1 cellular context compared by ENCODE assay signal in the genomic region with DNA sequence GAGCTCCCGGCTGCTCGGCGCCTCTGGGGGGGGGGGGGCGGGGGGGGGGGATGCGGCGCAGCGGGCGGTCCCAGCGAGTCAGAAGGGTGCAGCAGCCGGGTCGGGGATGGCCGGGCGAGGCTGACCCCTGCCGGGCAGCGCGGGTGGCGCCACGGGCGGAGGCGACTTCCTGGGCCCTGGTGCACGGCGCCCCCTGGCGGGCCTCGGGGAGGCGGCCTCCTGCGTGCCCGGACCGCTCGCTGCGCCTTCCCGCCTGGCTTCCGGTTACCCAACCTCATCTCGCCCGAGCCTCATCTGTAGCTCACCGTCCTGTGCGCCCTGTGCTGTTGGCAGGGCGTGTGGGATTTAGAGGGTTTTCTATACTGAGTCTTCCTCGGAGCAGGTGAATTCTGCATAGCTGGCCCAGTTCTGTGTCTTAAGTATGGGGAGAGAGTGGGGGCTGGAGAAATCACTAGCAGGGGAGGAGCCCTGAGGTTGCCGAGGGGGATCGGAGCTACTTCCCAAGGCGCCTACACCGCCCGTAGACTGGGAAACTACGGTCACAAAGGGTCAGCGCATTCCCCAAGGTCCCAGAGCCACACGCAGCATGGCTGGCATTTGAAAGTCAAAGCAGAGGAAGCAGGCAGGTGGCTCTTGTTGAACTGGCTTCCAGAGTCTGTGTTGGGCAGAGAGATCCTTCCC.
TF ChIP-seq lines count a peak whose summit lies in the region.

No MANE protein-coding gene starts in this region.

TF ChIP-seq in GM12878, 131 proteins besides CTCF, POLR2A, EP300 and RAD21 (continued from another document and continues in another):
- TF ChIP-seq ZBTB4 (CRISPR knock-in tag; IDR thresholded peaks at IDR 0.05) (no peak), NBN (IDR thresholded peaks at IDR 0.05) (peak; percentile 35; the same call in 1 of the 2 replicates), CHD1 (IDR thresholded peaks at IDR 0.05; ENCODE audit: low read depth, low read length) (no peak), LARP7 (IDR thresholded peaks at IDR 0.05) (peak; percentile 96), IKZF1 (conservative IDR thresholded peaks at IDR 0.05) (peak; percentile 76), JUNB (IDR thresholded peaks at IDR 0.05) (no peak), NFYA (IDR thresholded peaks at IDR 0.05; ENCODE audit: borderline replicate concordance, low read depth, low read length) (no peak), FOXM1 (IDR thresholded peaks at IDR 0.05; ENCODE audit: low read depth, low read length) (peak; percentile 46; the same call in 1 of the 2 replicates), MEF2A (IDR thresholded peaks at IDR 0.05; ENCODE audit: insufficient read depth, low read depth, low read length) (no peak), USF2 (IDR thresholded peaks at IDR 0.05; ENCODE audit: borderline replicate concordance, low read depth, low read length) (no peak), YBX1 (IDR thresholded peaks at IDR 0.05) (no peak), TBL1XR1 (IDR thresholded peaks at IDR 0.05; ENCODE audit: low read depth, low read length) (no peak), YY1 (IDR thresholded peaks at IDR 0.05; ENCODE audit: low read depth, low read length) (peak; percentile 86), ZNF384 (IDR thresholded peaks at IDR 0.05; ENCODE audit: borderline replicate concordance, low read depth, low read length) (no peak), TCF3 (IDR thresholded peaks at IDR 0.05; ENCODE audit: borderline replicate concordance, insufficient read depth, low read depth, low read length) (peak; percentile 58; the same call in 1 of the 2 replicates), ELK1 (IDR thresholded peaks at IDR 0.05; ENCODE audit: low read depth, low read length) (peak; percentile 72), NKRF (conservative IDR thresholded peaks at IDR 0.05) (0 out of 2 replicates have a peak, but pooled peaks have one; percentile 46), FOXK2 (IDR thresholded peaks at IDR 0.05) (no peak), ZNF24 (IDR thresholded peaks at IDR 0.05) (peak; percentile 79), MAX (IDR thresholded peaks at IDR 0.05; ENCODE audit: low read depth, low read length) (no peak), SKIL (IDR thresholded peaks at IDR 0.05; ENCODE audit: low read depth, poor library complexity, severe bottlenecking) (no peak), ZBTB11 (CRISPR knock-in tag; IDR thresholded peaks at IDR 0.05) (no peak), ZZZ3 (IDR thresholded peaks at IDR 0.05; ENCODE audit: control insufficient read depth, insufficient read length, low read depth) (no peak), STAT1 (conservative IDR thresholded peaks at IDR 0.05) (no peak), ZNF207 (IDR thresholded peaks at IDR 0.05; ENCODE audit: borderline replicate concordance) (peak; percentile 72; the same call in 1 of the 2 replicates), ZNF217 (IDR thresholded peaks at IDR 0.05) (no peak), DPF2 (IDR thresholded peaks at IDR 0.05) (peak; percentile 64; the same call in 1 of the 2 replicates), HDGF (IDR thresholded peaks at IDR 0.05) (no peak), CBFB (IDR thresholded peaks at IDR 0.05; ENCODE audit: low read depth) (no peak), TCF12 (IDR thresholded peaks at IDR 0.05; ENCODE audit: low read depth, low read length) (peak; percentile 66), BCL11A (IDR thresholded peaks at IDR 0.05; ENCODE audit: low read depth, low read length) (0 out of 2 replicates have a peak, but pooled peaks have one; percentile 8), EED (IDR thresholded peaks at IDR 0.05; ENCODE audit: low read depth) (no peak), ZNF274 (IDR thresholded peaks at IDR 0.05; ENCODE audit: insufficient read depth, insufficient read length) (no peak), HDAC6 (IDR thresholded peaks at IDR 0.05; ENCODE audit: unreplicated experiment) (no peak), IRF5 (IDR thresholded peaks at IDR 0.05; ENCODE audit: borderline replicate concordance) (no peak)
- TF ChIP-seq, protein P1, sequence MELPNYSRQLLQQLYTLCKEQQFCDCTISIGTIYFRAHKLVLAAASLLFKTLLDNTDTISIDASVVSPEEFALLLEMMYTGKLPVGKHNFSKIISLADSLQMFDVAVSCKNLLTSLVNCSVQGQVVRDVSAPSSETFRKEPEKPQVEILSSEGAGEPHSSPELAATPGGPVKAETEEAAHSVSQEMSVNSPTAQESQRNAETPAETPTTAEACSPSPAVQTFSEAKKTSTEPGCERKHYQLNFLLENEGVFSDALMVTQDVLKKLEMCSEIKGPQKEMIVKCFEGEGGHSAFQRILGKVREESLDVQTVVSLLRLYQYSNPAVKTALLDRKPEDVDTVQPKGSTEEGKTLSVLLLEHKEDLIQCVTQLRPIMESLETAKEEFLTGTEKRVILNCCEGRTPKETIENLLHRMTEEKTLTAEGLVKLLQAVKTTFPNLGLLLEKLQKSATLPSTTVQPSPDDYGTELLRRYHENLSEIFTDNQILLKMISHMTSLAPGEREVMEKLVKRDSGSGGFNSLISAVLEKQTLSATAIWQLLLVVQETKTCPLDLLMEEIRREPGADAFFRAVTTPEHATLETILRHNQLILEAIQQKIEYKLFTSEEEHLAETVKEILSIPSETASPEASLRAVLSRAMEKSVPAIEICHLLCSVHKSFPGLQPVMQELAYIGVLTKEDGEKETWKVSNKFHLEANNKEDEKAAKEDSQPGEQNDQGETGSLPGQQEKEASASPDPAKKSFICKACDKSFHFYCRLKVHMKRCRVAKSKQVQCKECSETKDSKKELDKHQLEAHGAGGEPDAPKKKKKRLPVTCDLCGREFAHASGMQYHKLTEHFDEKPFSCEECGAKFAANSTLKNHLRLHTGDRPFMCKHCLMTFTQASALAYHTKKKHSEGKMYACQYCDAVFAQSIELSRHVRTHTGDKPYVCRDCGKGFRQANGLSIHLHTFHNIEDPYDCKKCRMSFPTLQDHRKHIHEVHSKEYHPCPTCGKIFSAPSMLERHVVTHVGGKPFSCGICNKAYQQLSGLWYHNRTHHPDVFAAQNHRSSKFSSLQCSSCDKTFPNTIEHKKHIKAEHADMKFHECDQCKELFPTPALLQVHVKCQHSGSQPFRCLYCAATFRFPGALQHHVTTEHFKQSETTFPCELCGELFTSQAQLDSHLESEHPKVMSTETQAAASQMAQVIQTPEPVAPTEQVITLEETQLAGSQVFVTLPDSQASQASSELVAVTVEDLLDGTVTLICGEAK (IDR thresholded peaks at IDR 0.05; ENCODE audit: borderline replicate concordance) = no peak; the same call in 1 of the 2 replicates
